In the genomic region with DNA sequence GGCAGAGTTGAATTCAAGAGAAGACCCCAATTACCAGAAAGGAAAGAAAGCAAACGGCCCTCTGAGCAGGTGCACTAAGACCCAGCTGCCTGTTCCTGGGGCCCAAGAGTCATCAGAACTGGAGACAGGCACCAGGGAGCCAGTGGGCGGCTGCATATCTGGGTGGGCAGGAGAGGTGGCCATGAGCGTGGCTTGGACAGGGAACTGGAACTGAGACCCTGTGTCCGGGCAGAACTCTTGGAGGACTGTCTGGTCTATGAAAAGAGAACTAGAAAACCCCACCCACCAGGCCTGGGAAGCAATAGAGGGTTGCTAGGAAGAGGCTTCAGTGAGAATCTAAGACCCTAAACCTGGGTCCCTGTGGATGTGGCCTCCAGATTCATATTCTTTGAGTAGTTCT, we compare ENCODE assay signal across 10 cellular contexts.
A peak's percentile ranks its signal among the peaks of the same experiment; 100 is the strongest.
DNase-seq lines count a peak whose midpoint lies in the region; ATAC-seq and TF ChIP-seq lines count a peak whose summit lies in the region.
"Had no signal": no experiment of that assay in that cellular context is flagged by ENCODE, and none has a peak within 500 bp of the region (broad histone marks: within the 10 kb centered on the region; RNA-seq: fewer than 3 reads in every experiment).

No MANE protein-coding gene starts in this region.

- H3K9me3 Mint-ChIP-seq in memory B cell, result peaks cover 7% of the 10 kb centered on the region

- peaks cover 25% of the 10 kb centered on the region for H3K4me1 Mint-ChIP-seq in memory B cell

- peak overlapping the region; percentile 32 for H3K27ac Mint-ChIP-seq in memory B cell

- intact Hi-C loops in cardiac septum (cut with DNase I), result loop anchor here (5.0 kb wide), 1 partner anchor 74 kb away; no protein-coding TSS in a partner anchor
- intact Hi-C loops in left ventricle myocardium superior (cut with micrococcal nuclease), result no loop called here

- H3K9me3 ChIP-seq in OCI-LY3 (ENCODE audit: insufficient read depth, low read length) (no peaks in the 10 kb centered on the region), upper lobe of left lung (no peaks in the 10 kb centered on the region)

- H3K4me2 ChIP-seq in OCI-LY3 (ENCODE audit: low read length), result peak overlapping the region; percentile 92

- H3K27ac ChIP-seq in OCI-LY3 (ENCODE audit: low read length) (no peak overlapping the region), upper lobe of left lung (peak overlapping the region; percentile 13 to 66 (median 61))

- ATAC-seq in left ventricle myocardium superior (no peak), memory B cell (ENCODE audit: low read depth) (no peak), upper lobe of left lung (ENCODE audit: low FRiP score in 2 of 2) (no peak)

- TF ChIP-seq CTCF in OCI-LY3 (IDR thresholded peaks at IDR 0.05; ENCODE audit: low read depth, low read length) (no peak), upper lobe of left lung (IDR thresholded peaks at IDR 0.05) (no peak)

- TF ChIP-seq POLR2A in upper lobe of left lung (IDR thresholded peaks at IDR 0.05), result no peak

- H3K36me3 Mint-ChIP-seq in memory B cell, result peaks cover 13% of the 10 kb centered on the region

- H3K4me1 ChIP-seq in OCI-LY3 (ENCODE audit: low read length) (peaks cover 16% of the 10 kb centered on the region), upper lobe of left lung (peaks cover 27 to 56% (median 36%) of the 10 kb centered on the region in 4 donors)

- peaks cover 14% of the 10 kb centered on the region for H3K27me3 Mint-ChIP-seq in memory B cell

- H3K9ac ChIP-seq in OCI-LY3 (ENCODE audit: low read length), result no peak overlapping the region

- H2AFZ ChIP-seq in OCI-LY3 (ENCODE audit: low read depth, low read length), result no peak overlapping the region

- peak; percentile 69 for DNase-seq in cardiac septum (ENCODE audit: low spot score)
- DNase-seq in left ventricle myocardium superior, result no peak
- no peak for DNase-seq in memory B cell (ENCODE audit: low spot score in 2 of 2)
- no peak for DNase-seq in upper lobe of left lung
- no peak for DNase-seq in SKM-1 (lab: John Stamatoyannopoulos, UW; ENCODE audit: unreplicated experiment)
- DNase-seq in NK-92 (lab: John Stamatoyannopoulos, UW; ENCODE audit: unreplicated experiment), result no peak
- no peak for DNase-seq in KG1 (lab: John Stamatoyannopoulos, UW)
- DNase-seq: NCI-H1048, NCI-H524 had no signal

- peaks cover 52% of the 10 kb centered on the region for H4K20me1 ChIP-seq in OCI-LY3 (ENCODE audit: insufficient read depth, low read length)

- H3K4me3 Mint-ChIP-seq in memory B cell, result peak overlapping the region; percentile 80

- H3K27me3 ChIP-seq in OCI-LY3 (ENCODE audit: low read depth, low read length) (peaks cover 36% of the 10 kb centered on the region), upper lobe of left lung (no peaks in the 10 kb centered on the region)

- no peaks in the 10 kb centered on the region for H3K79me2 ChIP-seq in OCI-LY3 (ENCODE audit: low read length)

- TF ChIP-seq EP300 in upper lobe of left lung (IDR thresholded peaks at IDR 0.05), result no peak

- H3K36me3 ChIP-seq in OCI-LY3 (replicated peaks; ENCODE audit: low read depth, low read length) (no peaks in the 10 kb centered on the region), upper lobe of left lung (no peaks in the 10 kb centered on the region)

- 83 to 85% methylated on average over 4 of the region's 4 CpGs for WGBS in upper lobe of left lung, 2 donors

- H3K4me3 ChIP-seq in OCI-LY3 (ENCODE audit: low read length) (peak overlapping the region; percentile 66), upper lobe of left lung (no peak overlapping the region)
